In genomic region chrX:115939070-115939469, GRCh38 we compare ENCODE assay signal across 10 cellular contexts.
DNase-seq lines count a peak whose midpoint lies in the region; ATAC-seq and TF ChIP-seq lines count a peak whose summit lies in the region.
"Had no signal": no experiment of that assay in that cellular context is flagged by ENCODE, and none has a peak within 500 bp of the region (broad histone marks: within the 10 kb centered on the region; RNA-seq: fewer than 3 reads in every experiment).

No MANE protein-coding gene starts in this region.

- H3K27me3 ChIP-seq in Panc1 (ENCODE audit: control insufficient read depth, insufficient read depth, low read length) (no peaks in the 10 kb centered on the region), neural progenitor cell (no peaks in the 10 kb centered on the region), brain microvascular endothelial cell (replicated peaks) (peaks cover 2% of the 10 kb centered on the region)

- H3K9me3 ChIP-seq in Panc1 (ENCODE audit: control insufficient read depth, insufficient read depth, low read depth, low read length) (peaks cover 7% of the 10 kb centered on the region; the same call in 1 of the 2 replicates), neural progenitor cell (ENCODE audit: low read depth) (no peaks in the 10 kb centered on the region)

- POLR2A ChIA-PET in Panc1 (lab: Charles Lee) = no interaction called here

- H3K27ac ChIP-seq in Panc1 (ENCODE audit: low read length) (no peak overlapping the region), neural progenitor cell (no peak overlapping the region), brain microvascular endothelial cell (no peak overlapping the region)

- H2AFZ ChIP-seq in neural progenitor cell (replicated peaks) = no peak overlapping the region

- H3K36me3 ChIP-seq in Panc1 (ENCODE audit: control insufficient read depth, insufficient read depth, low read length) = no peaks in the 10 kb centered on the region
- H3K36me3 ChIP-seq in neural progenitor cell = peaks cover 21% of the 10 kb centered on the region
- H3K36me3 ChIP-seq in brain microvascular endothelial cell (replicated peaks) = no peaks in the 10 kb centered on the region

- no peaks in the 10 kb centered on the region for H3K4me1 Mint-ChIP-seq in T-helper 2 cell treated with Interferon-gamma antibody and Interleukin-4, amounts not matched to agents 5 μg/mL and 100 μg/mL, for 36 hours (ENCODE audit: low read depth)
- no peaks in the 10 kb centered on the region for H3K4me1 Mint-ChIP-seq in neural progenitor cell

- H3K27me3 Mint-ChIP-seq in T-helper 2 cell treated with Interferon-gamma antibody and Interleukin-4, amounts not matched to agents 5 μg/mL and 100 μg/mL, for 36 hours (ENCODE audit: low read depth) = no peaks in the 10 kb centered on the region
- H3K27me3 Mint-ChIP-seq in neural progenitor cell (ENCODE audit: insufficient read depth, low read depth) = peaks cover 3% of the 10 kb centered on the region
- H3K27me3 Mint-ChIP-seq: CD4-positive, alpha-beta T cell had no signal

- intact Hi-C loops in Panc1 (cut with micrococcal nuclease; ENCODE audit: unreplicated experiment) = no loop called here

- H3K4me3 ChIP-seq in Panc1 (ENCODE audit: low read depth in 2 of 2, low read length in 2 of 2) (no peak overlapping the region), neural progenitor cell (no peak overlapping the region), brain microvascular endothelial cell (ENCODE audit: low read depth, low read length) (no peak overlapping the region)

- H3K4me1 ChIP-seq in Panc1 (ENCODE audit: control insufficient read depth, insufficient read depth, low read length) = no peaks in the 10 kb centered on the region
- H3K4me1 ChIP-seq in neural progenitor cell = peaks cover 18% of the 10 kb centered on the region

- no peak overlapping the region for H3K4me3 Mint-ChIP-seq in T-helper 2 cell treated with Interferon-gamma antibody and Interleukin-4, amounts not matched to agents 5 μg/mL and 100 μg/mL, for 36 hours
- no peak overlapping the region for H3K4me3 Mint-ChIP-seq in neural progenitor cell
- H3K4me3 Mint-ChIP-seq: CD4-positive, alpha-beta T cell had no signal

- no peaks in the 10 kb centered on the region for H3K36me3 Mint-ChIP-seq in T-helper 2 cell treated with Interferon-gamma antibody and Interleukin-4, amounts not matched to agents 5 μg/mL and 100 μg/mL, for 36 hours (ENCODE audit: low read depth)
- H3K36me3 Mint-ChIP-seq in neural progenitor cell = peaks cover 57% of the 10 kb centered on the region

- H4K20me1 ChIP-seq in neural progenitor cell (ENCODE audit: low read depth) = peaks cover 15% of the 10 kb centered on the region

- no peak for DNase-seq in Panc1 (ENCODE audit: low read depth, low spot score)
- DNase-seq in T-helper 2 cell treated with Interferon-gamma antibody and Interleukin-4, amounts not matched to agents 5 μg/mL and 100 μg/mL, for 36 hours (ENCODE audit: low spot score) = no peak
- no peak for DNase-seq in neural progenitor cell (ENCODE audit: low spot score)
- DNase-seq in NCI-H82 (lab: John Stamatoyannopoulos, UW) = no peak
- no peak for DNase-seq in brain microvascular endothelial cell
- DNase-seq: CD4-positive, alpha-beta T cell; NCI-H748 treated with DMSO at 0.1 percent for 48 hours had no signal

- H3F3A ChIP-seq in neural progenitor cell (ENCODE audit: low read depth) = no peaks in the 10 kb centered on the region

- BruUV-seq in Panc1 (replicated peaks; lab: Mats Ljungman, UMichigan) = TSS peak; percentile 7

- TF ChIP-seq CTCF in Panc1 (IDR thresholded peaks at IDR 0.05) = no peak
- no peak for TF ChIP-seq CTCF in neural progenitor cell (IDR thresholded peaks at IDR 0.05)
- no peak for TF ChIP-seq CTCF in brain microvascular endothelial cell (IDR thresholded peaks at IDR 0.05; ENCODE audit: low read depth, low read length, missing control alignments)

- H3K4me2 ChIP-seq in neural progenitor cell = no peak overlapping the region

- no peak overlapping the region for H3K9ac ChIP-seq in neural progenitor cell

- ATAC-seq in GM18517 (IDR thresholded peaks at IDR 0.05; ENCODE audit: unreplicated experiment) = peak; percentile 50
- peak; percentile 68 for ATAC-seq in GM21737 (IDR thresholded peaks at IDR 0.05; ENCODE audit: unreplicated experiment)
- peak; percentile 54 for ATAC-seq in HG03439 (IDR thresholded peaks at IDR 0.05; ENCODE audit: unreplicated experiment)
- no peak for ATAC-seq in Panc1

- CTCF ChIA-PET in Panc1 (lab: Charles Lee) = no interaction called here

- H3K9me3 Mint-ChIP-seq in T-helper 2 cell treated with Interferon-gamma antibody and Interleukin-4, amounts not matched to agents 5 μg/mL and 100 μg/mL, for 36 hours = no peaks in the 10 kb centered on the region
- peaks cover 60% of the 10 kb centered on the region for H3K9me3 Mint-ChIP-seq in neural progenitor cell
- H3K9me3 Mint-ChIP-seq: CD4-positive, alpha-beta T cell had no signal

- H3K27ac Mint-ChIP-seq in T-helper 2 cell treated with Interferon-gamma antibody and Interleukin-4, amounts not matched to agents 5 μg/mL and 100 μg/mL, for 36 hours = no peak overlapping the region
- H3K27ac Mint-ChIP-seq in neural progenitor cell = no peak overlapping the region
- H3K27ac Mint-ChIP-seq: CD4-positive, alpha-beta T cell had no signal

- in situ Hi-C loops in Panc1 (cut with HindIII; ENCODE audit: low pct_unique_long_range_greater_than_20kb, low sequenced_read_pairs) (no loop called here), brain microvascular endothelial cell (cut with HindIII; ENCODE audit: low pct_ligation_motif_present, low sequenced_read_pairs) (no loop called here)

- peaks cover 73% of the 10 kb centered on the region for H3K79me2 ChIP-seq in neural progenitor cell (ENCODE audit: low read depth)
